1 cellular context compared by ENCODE assay signal in the genomic region with DNA sequence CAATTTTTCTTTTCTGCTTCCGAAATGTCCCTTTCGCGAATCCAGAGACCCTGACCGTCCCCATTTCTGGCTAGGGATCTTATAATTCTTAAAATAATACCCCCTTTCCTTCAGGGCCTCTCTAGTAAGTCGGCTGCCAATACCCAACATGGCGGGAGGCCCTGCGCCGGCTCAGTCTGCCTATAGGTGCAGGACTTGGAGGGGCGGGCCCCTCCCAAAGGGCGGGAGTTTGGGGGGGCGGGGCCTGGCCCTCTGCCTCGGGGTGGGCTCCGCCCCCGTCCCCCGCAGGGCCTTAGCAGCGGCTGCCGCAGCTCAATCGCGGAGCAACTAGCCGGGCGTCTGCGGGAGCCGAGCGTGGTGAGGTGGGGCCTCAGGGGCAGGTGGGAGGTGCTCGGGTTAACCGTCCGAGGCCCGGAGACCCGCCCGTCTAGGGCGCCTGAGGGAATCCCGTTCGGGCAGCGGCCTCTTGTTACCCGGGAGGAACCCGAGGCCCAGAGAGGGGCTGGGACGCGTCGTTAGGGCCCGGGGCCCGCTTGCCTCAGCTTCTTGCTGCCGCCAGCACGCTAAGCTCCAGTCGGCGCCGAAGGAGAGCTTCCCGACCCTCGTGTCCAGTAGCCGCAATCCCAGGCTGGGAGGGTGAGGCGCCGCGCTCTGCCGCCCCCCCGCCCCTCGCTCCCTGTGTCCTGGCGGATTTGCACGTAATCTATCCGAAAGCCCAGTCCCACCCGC.
TF ChIP-seq lines count a peak whose summit lies in the region.

A gene with protein sequence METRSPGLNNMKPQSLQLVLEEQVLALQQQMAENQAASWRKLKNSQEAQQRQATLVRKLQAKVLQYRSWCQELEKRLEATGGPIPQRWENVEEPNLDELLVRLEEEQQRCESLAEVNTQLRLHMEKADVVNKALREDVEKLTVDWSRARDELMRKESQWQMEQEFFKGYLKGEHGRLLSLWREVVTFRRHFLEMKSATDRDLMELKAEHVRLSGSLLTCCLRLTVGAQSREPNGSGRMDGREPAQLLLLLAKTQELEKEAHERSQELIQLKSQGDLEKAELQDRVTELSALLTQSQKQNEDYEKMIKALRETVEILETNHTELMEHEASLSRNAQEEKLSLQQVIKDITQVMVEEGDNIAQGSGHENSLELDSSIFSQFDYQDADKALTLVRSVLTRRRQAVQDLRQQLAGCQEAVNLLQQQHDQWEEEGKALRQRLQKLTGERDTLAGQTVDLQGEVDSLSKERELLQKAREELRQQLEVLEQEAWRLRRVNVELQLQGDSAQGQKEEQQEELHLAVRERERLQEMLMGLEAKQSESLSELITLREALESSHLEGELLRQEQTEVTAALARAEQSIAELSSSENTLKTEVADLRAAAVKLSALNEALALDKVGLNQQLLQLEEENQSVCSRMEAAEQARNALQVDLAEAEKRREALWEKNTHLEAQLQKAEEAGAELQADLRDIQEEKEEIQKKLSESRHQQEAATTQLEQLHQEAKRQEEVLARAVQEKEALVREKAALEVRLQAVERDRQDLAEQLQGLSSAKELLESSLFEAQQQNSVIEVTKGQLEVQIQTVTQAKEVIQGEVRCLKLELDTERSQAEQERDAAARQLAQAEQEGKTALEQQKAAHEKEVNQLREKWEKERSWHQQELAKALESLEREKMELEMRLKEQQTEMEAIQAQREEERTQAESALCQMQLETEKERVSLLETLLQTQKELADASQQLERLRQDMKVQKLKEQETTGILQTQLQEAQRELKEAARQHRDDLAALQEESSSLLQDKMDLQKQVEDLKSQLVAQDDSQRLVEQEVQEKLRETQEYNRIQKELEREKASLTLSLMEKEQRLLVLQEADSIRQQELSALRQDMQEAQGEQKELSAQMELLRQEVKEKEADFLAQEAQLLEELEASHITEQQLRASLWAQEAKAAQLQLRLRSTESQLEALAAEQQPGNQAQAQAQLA (N-terminal part only) (plus strand): TSS at position 718 of the 729 bp plus-strand sequence. CDS start 6,770 bp downstream, outside the sequence.

TF ChIP-seq in HepG2, 621 proteins besides CTCF, POLR2A, EP300 and RAD21 (continued from another document and continues in another):
- TF ChIP-seq, protein P1, sequence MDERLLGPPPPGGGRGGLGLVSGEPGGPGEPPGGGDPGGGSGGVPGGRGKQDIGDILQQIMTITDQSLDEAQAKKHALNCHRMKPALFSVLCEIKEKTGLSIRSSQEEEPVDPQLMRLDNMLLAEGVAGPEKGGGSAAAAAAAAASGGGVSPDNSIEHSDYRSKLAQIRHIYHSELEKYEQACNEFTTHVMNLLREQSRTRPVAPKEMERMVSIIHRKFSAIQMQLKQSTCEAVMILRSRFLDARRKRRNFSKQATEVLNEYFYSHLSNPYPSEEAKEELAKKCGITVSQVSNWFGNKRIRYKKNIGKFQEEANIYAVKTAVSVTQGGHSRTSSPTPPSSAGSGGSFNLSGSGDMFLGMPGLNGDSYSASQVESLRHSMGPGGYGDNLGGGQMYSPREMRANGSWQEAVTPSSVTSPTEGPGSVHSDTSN (CRISPR knock-in tag; IDR thresholded peaks at IDR 0.05): 0 out of 2 replicates have a peak, but pooled peaks have one; percentile 9
- TF ChIP-seq HOXA3 (CRISPR knock-in tag; IDR thresholded peaks at IDR 0.05) (no peak; the same call in 1 of the 2 replicates), NCOA2 (CRISPR knock-in tag; IDR thresholded peaks at IDR 0.05) (peak; percentile 52; the same call in 1 of the 2 replicates), MTA3 (CRISPR knock-in tag; IDR thresholded peaks at IDR 0.05) (0 out of 2 replicates have a peak, but pooled peaks have one; percentile 6), FIP1L1 (IDR thresholded peaks at IDR 0.05; ENCODE audit: borderline replicate concordance, insufficient read depth, low read depth, low read length) (no peak), CENPX (CRISPR knock-in tag; IDR thresholded peaks at IDR 0.05) (no peak), KDM1A (CRISPR knock-in tag; IDR thresholded peaks at IDR 0.05) (peak; percentile 45; the same call in 1 of the 2 replicates), ZNF232 (CRISPR knock-in tag; IDR thresholded peaks at IDR 0.05; ENCODE audit: borderline replicate concordance) (peak; percentile 91; the same call in 1 of the 2 replicates), ZFP36L2 (CRISPR knock-in tag; IDR thresholded peaks at IDR 0.05) (0 out of 2 replicates have a peak, but pooled peaks have one; percentile 20), ZNF816 (CRISPR knock-in tag; IDR thresholded peaks at IDR 0.05; ENCODE audit: borderline replicate concordance) (peak; percentile 97), ZNF20 (CRISPR knock-in tag; IDR thresholded peaks at IDR 0.05) (peak; percentile 37; the same call in 1 of the 2 replicates), ZSCAN20 (CRISPR knock-in tag; IDR thresholded peaks at IDR 0.05; ENCODE audit: borderline replicate concordance) (peak; percentile 97; the same call in 1 of the 2 replicates), ZSCAN21 (CRISPR knock-in tag; IDR thresholded peaks at IDR 0.05; ENCODE audit: borderline replicate concordance) (peak; percentile 94), ZC3H4 (CRISPR knock-in tag; IDR thresholded peaks at IDR 0.05; ENCODE audit: borderline replicate concordance) (no peak), HHEX (CRISPR knock-in tag; IDR thresholded peaks at IDR 0.05) (no peak), ATM (IDR thresholded peaks at IDR 0.05; ENCODE audit: borderline replicate concordance) (no peak), GFI1 (CRISPR knock-in tag; IDR thresholded peaks at IDR 0.05; ENCODE audit: borderline replicate concordance) (peak; percentile 69; the same call in 1 of the 2 replicates), RARA (CRISPR knock-in tag; IDR thresholded peaks at IDR 0.05) (peak; percentile 65), CC2D1A (CRISPR knock-in tag; IDR thresholded peaks at IDR 0.05) (no peak; the same call in 1 of the 2 replicates), NPAS2 (CRISPR knock-in tag; IDR thresholded peaks at IDR 0.05; ENCODE audit: borderline replicate concordance) (no peak), HNF4A (CRISPR knock-in tag; IDR thresholded peaks at IDR 0.05) (no peak; the same call in 1 of the 2 replicates), AGO1 (IDR thresholded peaks at IDR 0.05; ENCODE audit: low read depth, low read length, poor library complexity, severe bottlenecking) (peak; percentile 87), TCF12 (IDR thresholded peaks at IDR 0.05) (no peak), TCF12 (CRISPR knock-in tag; IDR thresholded peaks at IDR 0.05) (no peak), POLR2AphosphoS5 (IDR thresholded peaks at IDR 0.05; ENCODE audit: low read depth, low read length) (peak; percentile 87), ATAD3A (CRISPR knock-in tag; IDR thresholded peaks at IDR 0.05) (peak; percentile 94; the same call in 1 of the 2 replicates), TAF1 (CRISPR knock-in tag; IDR thresholded peaks at IDR 0.05) (peak; percentile 84), ZNF292 (CRISPR knock-in tag; IDR thresholded peaks at IDR 0.05; ENCODE audit: borderline replicate concordance, low read depth) (peak; percentile 98), ZBTB3 (CRISPR knock-in tag; IDR thresholded peaks at IDR 0.05; ENCODE audit: borderline replicate concordance, low read depth) (peak; percentile 94), ZMYM2 (CRISPR knock-in tag; IDR thresholded peaks at IDR 0.05) (peak; percentile 59; the same call in 1 of the 2 replicates)
- TF ChIP-seq, protein P2, sequence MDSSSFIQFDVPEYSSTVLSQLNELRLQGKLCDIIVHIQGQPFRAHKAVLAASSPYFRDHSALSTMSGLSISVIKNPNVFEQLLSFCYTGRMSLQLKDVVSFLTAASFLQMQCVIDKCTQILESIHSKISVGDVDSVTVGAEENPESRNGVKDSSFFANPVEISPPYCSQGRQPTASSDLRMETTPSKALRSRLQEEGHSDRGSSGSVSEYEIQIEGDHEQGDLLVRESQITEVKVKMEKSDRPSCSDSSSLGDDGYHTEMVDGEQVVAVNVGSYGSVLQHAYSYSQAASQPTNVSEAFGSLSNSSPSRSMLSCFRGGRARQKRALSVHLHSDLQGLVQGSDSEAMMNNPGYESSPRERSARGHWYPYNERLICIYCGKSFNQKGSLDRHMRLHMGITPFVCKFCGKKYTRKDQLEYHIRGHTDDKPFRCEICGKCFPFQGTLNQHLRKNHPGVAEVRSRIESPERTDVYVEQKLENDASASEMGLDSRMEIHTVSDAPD (CRISPR knock-in tag; IDR thresholded peaks at IDR 0.05): peak; percentile 8; the same call in 1 of the 2 replicates
- TF ChIP-seq, protein P3, sequence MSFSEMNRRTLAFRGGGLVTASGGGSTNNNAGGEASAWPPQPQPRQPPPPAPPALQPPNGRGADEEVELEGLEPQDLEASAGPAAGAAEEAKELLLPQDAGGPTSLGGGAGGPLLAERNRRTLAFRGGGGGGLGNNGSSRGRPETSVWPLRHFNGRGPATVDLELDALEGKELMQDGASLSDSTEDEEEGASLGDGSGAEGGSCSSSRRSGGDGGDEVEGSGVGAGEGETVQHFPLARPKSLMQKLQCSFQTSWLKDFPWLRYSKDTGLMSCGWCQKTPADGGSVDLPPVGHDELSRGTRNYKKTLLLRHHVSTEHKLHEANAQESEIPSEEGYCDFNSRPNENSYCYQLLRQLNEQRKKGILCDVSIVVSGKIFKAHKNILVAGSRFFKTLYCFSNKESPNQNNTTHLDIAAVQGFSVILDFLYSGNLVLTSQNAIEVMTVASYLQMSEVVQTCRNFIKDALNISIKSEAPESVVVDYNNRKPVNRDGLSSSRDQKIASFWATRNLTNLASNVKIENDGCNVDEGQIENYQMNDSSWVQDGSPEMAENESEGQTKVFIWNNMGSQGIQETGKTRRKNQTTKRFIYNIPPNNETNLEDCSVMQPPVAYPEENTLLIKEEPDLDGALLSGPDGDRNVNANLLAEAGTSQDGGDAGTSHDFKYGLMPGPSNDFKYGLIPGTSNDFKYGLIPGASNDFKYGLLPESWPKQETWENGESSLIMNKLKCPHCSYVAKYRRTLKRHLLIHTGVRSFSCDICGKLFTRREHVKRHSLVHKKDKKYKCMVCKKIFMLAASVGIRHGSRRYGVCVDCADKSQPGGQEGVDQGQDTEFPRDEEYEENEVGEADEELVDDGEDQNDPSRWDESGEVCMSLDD (CRISPR knock-in tag; IDR thresholded peaks at IDR 0.05; ENCODE audit: borderline replicate concordance): peak; percentile 80; the same call in 1 of the 2 replicates
- TF ChIP-seq, protein P4, sequence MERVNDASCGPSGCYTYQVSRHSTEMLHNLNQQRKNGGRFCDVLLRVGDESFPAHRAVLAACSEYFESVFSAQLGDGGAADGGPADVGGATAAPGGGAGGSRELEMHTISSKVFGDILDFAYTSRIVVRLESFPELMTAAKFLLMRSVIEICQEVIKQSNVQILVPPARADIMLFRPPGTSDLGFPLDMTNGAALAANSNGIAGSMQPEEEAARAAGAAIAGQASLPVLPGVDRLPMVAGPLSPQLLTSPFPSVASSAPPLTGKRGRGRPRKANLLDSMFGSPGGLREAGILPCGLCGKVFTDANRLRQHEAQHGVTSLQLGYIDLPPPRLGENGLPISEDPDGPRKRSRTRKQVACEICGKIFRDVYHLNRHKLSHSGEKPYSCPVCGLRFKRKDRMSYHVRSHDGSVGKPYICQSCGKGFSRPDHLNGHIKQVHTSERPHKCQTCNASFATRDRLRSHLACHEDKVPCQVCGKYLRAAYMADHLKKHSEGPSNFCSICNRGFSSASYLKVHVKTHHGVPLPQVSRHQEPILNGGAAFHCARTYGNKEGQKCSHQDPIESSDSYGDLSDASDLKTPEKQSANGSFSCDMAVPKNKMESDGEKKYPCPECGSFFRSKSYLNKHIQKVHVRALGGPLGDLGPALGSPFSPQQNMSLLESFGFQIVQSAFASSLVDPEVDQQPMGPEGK (CRISPR knock-in tag; IDR thresholded peaks at IDR 0.05): peak; percentile 92
- TF ChIP-seq, protein P5, sequence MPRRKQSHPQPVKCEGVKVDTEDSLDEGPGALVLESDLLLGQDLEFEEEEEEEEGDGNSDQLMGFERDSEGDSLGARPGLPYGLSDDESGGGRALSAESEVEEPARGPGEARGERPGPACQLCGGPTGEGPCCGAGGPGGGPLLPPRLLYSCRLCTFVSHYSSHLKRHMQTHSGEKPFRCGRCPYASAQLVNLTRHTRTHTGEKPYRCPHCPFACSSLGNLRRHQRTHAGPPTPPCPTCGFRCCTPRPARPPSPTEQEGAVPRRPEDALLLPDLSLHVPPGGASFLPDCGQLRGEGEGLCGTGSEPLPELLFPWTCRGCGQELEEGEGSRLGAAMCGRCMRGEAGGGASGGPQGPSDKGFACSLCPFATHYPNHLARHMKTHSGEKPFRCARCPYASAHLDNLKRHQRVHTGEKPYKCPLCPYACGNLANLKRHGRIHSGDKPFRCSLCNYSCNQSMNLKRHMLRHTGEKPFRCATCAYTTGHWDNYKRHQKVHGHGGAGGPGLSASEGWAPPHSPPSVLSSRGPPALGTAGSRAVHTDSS (CRISPR knock-in tag; conservative IDR thresholded peaks at IDR 0.05): 0 out of 2 replicates have a peak, but pooled peaks have one; percentile 78
- TF ChIP-seq, protein P6, sequence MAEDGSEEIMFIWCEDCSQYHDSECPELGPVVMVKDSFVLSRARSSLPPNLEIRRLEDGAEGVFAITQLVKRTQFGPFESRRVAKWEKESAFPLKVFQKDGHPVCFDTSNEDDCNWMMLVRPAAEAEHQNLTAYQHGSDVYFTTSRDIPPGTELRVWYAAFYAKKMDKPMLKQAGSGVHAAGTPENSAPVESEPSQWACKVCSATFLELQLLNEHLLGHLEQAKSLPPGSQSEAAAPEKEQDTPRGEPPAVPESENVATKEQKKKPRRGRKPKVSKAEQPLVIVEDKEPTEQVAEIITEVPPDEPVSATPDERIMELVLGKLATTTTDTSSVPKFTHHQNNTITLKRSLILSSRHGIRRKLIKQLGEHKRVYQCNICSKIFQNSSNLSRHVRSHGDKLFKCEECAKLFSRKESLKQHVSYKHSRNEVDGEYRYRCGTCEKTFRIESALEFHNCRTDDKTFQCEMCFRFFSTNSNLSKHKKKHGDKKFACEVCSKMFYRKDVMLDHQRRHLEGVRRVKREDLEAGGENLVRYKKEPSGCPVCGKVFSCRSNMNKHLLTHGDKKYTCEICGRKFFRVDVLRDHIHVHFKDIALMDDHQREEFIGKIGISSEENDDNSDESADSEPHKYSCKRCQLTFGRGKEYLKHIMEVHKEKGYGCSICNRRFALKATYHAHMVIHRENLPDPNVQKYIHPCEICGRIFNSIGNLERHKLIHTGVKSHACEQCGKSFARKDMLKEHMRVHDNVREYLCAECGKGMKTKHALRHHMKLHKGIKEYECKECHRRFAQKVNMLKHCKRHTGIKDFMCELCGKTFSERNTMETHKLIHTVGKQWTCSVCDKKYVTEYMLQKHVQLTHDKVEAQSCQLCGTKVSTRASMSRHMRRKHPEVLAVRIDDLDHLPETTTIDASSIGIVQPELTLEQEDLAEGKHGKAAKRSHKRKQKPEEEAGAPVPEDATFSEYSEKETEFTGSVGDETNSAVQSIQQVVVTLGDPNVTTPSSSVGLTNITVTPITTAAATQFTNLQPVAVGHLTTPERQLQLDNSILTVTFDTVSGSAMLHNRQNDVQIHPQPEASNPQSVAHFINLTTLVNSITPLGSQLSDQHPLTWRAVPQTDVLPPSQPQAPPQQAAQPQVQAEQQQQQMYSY (CRISPR knock-in tag; IDR thresholded peaks at IDR 0.05): peak; percentile 35; the same call in 1 of the 2 replicates
- TF ChIP-seq, protein P7, sequence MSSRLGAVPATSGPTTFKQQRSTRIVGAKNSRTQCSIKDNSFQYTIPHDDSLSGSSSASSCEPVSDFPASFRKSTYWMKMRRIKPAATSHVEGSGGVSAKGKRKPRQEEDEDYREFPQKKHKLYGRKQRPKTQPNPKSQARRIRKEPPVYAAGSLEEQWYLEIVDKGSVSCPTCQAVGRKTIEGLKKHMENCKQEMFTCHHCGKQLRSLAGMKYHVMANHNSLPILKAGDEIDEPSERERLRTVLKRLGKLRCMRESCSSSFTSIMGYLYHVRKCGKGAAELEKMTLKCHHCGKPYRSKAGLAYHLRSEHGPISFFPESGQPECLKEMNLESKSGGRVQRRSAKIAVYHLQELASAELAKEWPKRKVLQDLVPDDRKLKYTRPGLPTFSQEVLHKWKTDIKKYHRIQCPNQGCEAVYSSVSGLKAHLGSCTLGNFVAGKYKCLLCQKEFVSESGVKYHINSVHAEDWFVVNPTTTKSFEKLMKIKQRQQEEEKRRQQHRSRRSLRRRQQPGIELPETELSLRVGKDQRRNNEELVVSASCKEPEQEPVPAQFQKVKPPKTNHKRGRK (CRISPR knock-in tag; IDR thresholded peaks at IDR 0.05): 0 out of 2 replicates have a peak, but pooled peaks have one; percentile 82
